Comparison of ENCODE assay signal across 8 cellular contexts in the genomic region with DNA sequence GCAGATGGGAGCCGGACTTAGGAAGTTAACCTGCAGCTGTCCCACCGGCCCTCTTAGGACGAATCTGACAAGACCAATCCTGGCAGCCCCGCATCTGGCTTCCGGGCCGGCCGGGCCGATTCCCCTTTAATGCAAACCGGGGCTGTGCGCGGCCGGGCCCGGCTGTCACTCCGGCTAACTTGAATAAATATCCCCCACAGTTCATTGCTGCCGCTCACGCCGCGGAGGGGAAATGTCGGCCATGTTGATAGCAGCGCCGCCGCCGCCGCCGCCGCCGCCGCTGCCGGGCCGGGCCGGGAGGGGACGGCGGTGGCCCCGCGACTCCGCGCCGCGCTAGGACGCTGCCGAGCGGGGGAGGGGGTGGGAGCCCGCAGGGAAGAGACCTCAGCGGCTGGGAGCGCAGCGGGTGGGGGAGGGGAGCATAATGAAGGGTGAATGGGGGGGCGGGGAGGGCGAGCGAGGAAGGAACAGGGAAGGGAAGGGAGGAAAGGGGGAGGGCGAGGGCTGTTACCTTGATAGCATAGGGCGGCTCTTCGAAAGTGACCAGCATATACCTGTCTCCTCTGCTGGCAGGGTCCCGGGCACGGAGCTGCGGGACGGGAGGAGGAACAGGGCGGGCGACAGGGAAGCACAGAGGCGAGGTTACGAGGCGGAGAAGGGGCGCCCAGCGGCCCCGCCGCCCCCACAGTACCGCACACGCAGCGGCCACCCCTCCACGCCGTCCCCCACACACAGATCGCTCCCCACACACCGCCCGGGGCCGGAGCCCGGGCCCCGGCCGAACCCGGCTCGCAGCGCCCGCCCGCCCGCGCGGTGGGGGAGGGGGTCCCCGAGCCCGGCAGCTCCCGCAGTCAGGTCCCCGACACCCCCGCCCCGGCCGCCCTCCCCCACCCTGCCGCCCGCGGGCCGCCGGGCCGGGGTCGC. TPM values are rescaled to one million over a fixed set of nuclear protein-coding genes. Genes with fewer than 3 reads are reported as not detected.
A peak's percentile ranks its signal among the peaks of the same experiment; 100 is the strongest.
DNase-seq lines count a peak whose midpoint lies in the region; ATAC-seq and TF ChIP-seq lines count a peak whose summit lies in the region.

No MANE protein-coding gene starts in this region.

- DNase-seq in NCI-H2107 treated with DMSO at 0.1 percent for 48 hours (lab: John Stamatoyannopoulos, UW; ENCODE audit: unreplicated experiment) (peak; percentile 61), NCI-H2107 (lab: John Stamatoyannopoulos, UW) (no peak), NCI-H2227 (lab: John Stamatoyannopoulos, UW; ENCODE audit: unreplicated experiment) (peak; percentile 75), kidney epithelial cell (ENCODE audit: low read depth) (no peak)
- peak; percentile 59 to 66 for DNase-seq in central memory CD8-positive, alpha-beta T cell (ENCODE audit: low spot score in 2 of 2)
- DNase-seq in stimulated activated CD4-positive, alpha-beta T cell treated with anti-CD3 and anti-CD28 coated beads, Interleukin-15, amount 100 ng/mL, for 24 hours: peak; percentile 84

- TF ChIP-seq CTCF in kidney epithelial cell (IDR thresholded peaks at IDR 0.05; ENCODE audit: insufficient read depth, low read length, poor library complexity, severe bottlenecking): no peak

- no peaks in the 10 kb centered on the region for H3K9me3 Mint-ChIP-seq in central memory CD8-positive, alpha-beta T cell

- H3K36me3 Mint-ChIP-seq in central memory CD8-positive, alpha-beta T cell (ENCODE audit: insufficient read depth): peaks cover 32% of the 10 kb centered on the region

- H3K4me3 ChIP-seq in kidney epithelial cell (ENCODE audit: low read depth, low read length): peak overlapping the region; percentile 96

- peak overlapping the region; percentile 94 for H3K27ac Mint-ChIP-seq in central memory CD8-positive, alpha-beta T cell (ENCODE audit: low read depth)

- peaks cover 36% of the 10 kb centered on the region for H3K4me1 Mint-ChIP-seq in central memory CD8-positive, alpha-beta T cell

- peak; percentile 10 for ATAC-seq in HG03025 (IDR thresholded peaks at IDR 0.05; ENCODE audit: low FRiP score, unreplicated experiment)
- peak; percentile 18 to 21 for ATAC-seq in activated CD4-positive, CD25-positive, alpha-beta regulatory T cell treated with anti-CD3 and anti-CD28 coated beads, Interleukin-2, amount 50 U/mL, for 24 hours
- peak; percentile 15 for ATAC-seq in central memory CD8-positive, alpha-beta T cell (replicated peaks; ENCODE audit: extremely low read depth, poor library complexity, severe bottlenecking)

- H3K27me3 ChIP-seq in kidney epithelial cell (ENCODE audit: control insufficient read depth, insufficient read depth, low read length): no peaks in the 10 kb centered on the region

- peaks cover 2% of the 10 kb centered on the region for H3K36me3 ChIP-seq in kidney epithelial cell (ENCODE audit: control insufficient read depth, insufficient read depth, low read length)

- no peaks in the 10 kb centered on the region for H3K27me3 Mint-ChIP-seq in central memory CD8-positive, alpha-beta T cell

- H3K4me3 Mint-ChIP-seq in central memory CD8-positive, alpha-beta T cell: peak overlapping the region; percentile 81

RNA-seq across cellular contexts. Expression of a gene that starts 1.1 kb away (rescaled TPM):
- total RNA-seq in kidney epithelial cell: 21.9 and 23.2 TPM in 2 replicates

Comparison
In these comparisons a context has a peak if more than half of its experiments do, and no peak if none do; other contexts are left out.
1. DNase-seq: peak in NCI-H2107 treated with DMSO at 0.1 percent for 48 hours (single experiment), NCI-H2227 (single experiment), central memory CD8-positive, alpha-beta T cell (2 of 2) and stimulated activated CD4-positive, alpha-beta T cell treated with anti-CD3 and anti-CD28 coated beads, Interleukin-15, amount 100 ng/mL, for 24 hours (single experiment); none in NCI-H2107 (single experiment) and kidney epithelial cell (single experiment).
2. Peak in every context shown above with its lines, with median percentiles within 50 percentile points of each other: ATAC-seq.